In the genomic region with DNA sequence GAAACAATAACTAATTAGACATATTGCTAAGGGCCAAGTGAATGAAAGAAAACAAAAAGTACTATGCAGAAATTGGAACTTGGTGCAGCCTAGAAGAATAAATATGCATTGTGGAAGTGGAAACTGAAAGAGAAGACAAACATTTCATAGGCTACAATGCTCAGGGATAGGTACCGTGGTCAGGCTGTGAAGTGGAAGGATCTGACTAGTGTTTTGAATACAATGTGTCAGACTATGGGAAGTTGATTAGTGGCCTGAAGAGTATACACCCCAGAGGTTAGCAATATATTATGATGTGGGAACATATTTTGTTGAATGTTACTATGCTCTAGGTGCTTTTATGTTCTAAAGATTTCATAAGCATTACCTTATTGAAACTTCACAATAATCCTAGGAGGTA, we compare ENCODE assay signal across 18 cellular contexts.
"Had no signal": no experiment of that assay in that cellular context is flagged by ENCODE, and none has a peak within 500 bp of the region (broad histone marks: within the 10 kb centered on the region; RNA-seq: fewer than 3 reads in every experiment).

No MANE protein-coding gene starts in this region.

- H3K27ac ChIP-seq: cardiac muscle cell, gastroesophageal sphincter, heart right ventricle, lower lobe of right lung, prostate gland, skin epidermis, stomach, testis, upper lobe of left lung, VCaP had no signal

- H3K36me3 ChIP-seq: cardiac muscle cell, gastroesophageal sphincter, heart right ventricle, lower lobe of right lung, prostate gland, stomach, upper lobe of left lung had no signal

- H3K9me3 ChIP-seq: gastroesophageal sphincter, heart right ventricle, lower lobe of right lung, prostate gland, stomach, testis, upper lobe of left lung had no signal

- DNase-seq: activated effector memory CD4-positive, alpha-beta T cell treated with anti-CD3 and anti-CD28 coated beads, Interleukin-2, amount 50 U/mL, for 16 hours; activated T-cell treated with anti-CD3 and anti-CD28 coated beads, Interleukin-2, amount 50 U/mL, for 1 hour; heart right ventricle; left cardiac atrium; lower lobe of right lung; right cardiac atrium; stimulated activated CD4-positive, alpha-beta T cell treated with anti-CD3 and anti-CD28 coated beads, Interleukin-4, amount 100 ng/mL, for 24 hours; stomach; SW 1271; testis; upper lobe of left lung had no signal

- H3K27me3 ChIP-seq: cardiac muscle cell, gastroesophageal sphincter, heart right ventricle, stomach, testis, upper lobe of left lung had no signal

- H3K9me3 Mint-ChIP-seq: mesothelial cell of epicardium, neural crest cell had no signal

- H3K4me1 Mint-ChIP-seq: mesothelial cell of epicardium had no signal

- H3K4me1 ChIP-seq: lower lobe of right lung, prostate gland, testis, upper lobe of left lung had no signal

- H3K4me3 Mint-ChIP-seq: mesothelial cell of epicardium, neural crest cell had no signal

- H3K36me3 Mint-ChIP-seq: mesothelial cell of epicardium had no signal

- ATAC-seq: gastroesophageal sphincter, heart right ventricle, left cardiac atrium, lower lobe of right lung, right cardiac atrium had no signal

- H3K27ac Mint-ChIP-seq: mesothelial cell of epicardium had no signal

- H3K4me3 ChIP-seq: cardiac muscle cell, gastroesophageal sphincter, heart right ventricle, lower lobe of right lung, prostate gland, skin epidermis, stomach, testis, upper lobe of left lung had no signal
